Comparison of ENCODE assay signal across 17 cellular contexts in the genomic region with DNA sequence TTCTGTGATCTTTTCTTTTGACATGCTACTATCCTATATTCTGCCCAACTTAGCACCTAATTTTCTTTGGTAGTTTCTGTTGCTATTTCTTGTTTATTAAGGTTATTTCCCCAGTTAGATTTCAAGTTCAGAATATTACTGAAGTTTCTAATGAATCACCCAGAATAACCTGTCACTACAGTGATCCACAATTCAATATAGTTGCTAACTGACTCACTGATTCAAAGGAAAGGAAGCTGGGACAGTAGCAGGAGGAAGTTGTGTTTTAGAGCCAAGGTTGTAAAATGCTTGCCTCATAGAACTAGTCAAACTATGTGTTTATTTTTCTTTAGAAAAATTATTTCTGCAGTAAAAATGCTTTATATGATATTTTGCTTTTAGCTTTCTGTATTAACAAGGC. TPM values are rescaled to one million over a fixed set of nuclear protein-coding genes. Genes with fewer than 3 reads are reported as not detected.
DNase-seq lines count a peak whose midpoint lies in the region; ATAC-seq and TF ChIP-seq lines count a peak whose summit lies in the region.
"Had no signal": no experiment of that assay in that cellular context is flagged by ENCODE, and none has a peak within 500 bp of the region (broad histone marks: within the 10 kb centered on the region; RNA-seq: fewer than 3 reads in every experiment).

No MANE protein-coding gene starts in this region.

- H3K4me3 Mint-ChIP-seq in activated CD4-positive, alpha-beta T cell treated with anti-CD3 and anti-CD28 coated beads for 36 hours: no peak overlapping the region
- no peak overlapping the region for H3K4me3 Mint-ChIP-seq in stimulated activated effector memory CD8-positive, alpha-beta T cell treated with anti-CD3 and anti-CD28 coated beads, Interleukin-12 subunit alpha, Interleukin-12 subunit beta, amount 100 ng/mL, for 72 hours
- H3K4me3 Mint-ChIP-seq: CD4-positive, CD25-positive, alpha-beta regulatory T cell had no signal

- H3K4me3 ChIP-seq in adipocyte (ENCODE audit: low read length): no peak overlapping the region
- H3K4me3 ChIP-seq in fibroblast of pulmonary artery (replicated peaks; ENCODE audit: low read depth, low read length): no peak overlapping the region
- H3K4me3 ChIP-seq in adrenal gland: no peak overlapping the region

- H3K9me3 ChIP-seq in adipocyte (ENCODE audit: control insufficient read depth, low read length): peaks cover 3% of the 10 kb centered on the region
- H3K9me3 ChIP-seq in adrenal gland (replicated peaks in 1 of 3): no peaks in the 10 kb centered on the region

- CTCF ChIA-PET in activated CD4-positive, alpha-beta T cell treated with anti-CD3 and anti-CD28 coated beads for 36 hours (lab: Charles Lee): interaction anchor here (1.2 kb wide), 1 partner anchor 18 kb away, joined by 3 read pairs; no protein-coding TSS in a partner anchor

- POLR2A ChIA-PET in activated CD4-positive, alpha-beta T cell treated with anti-CD3 and anti-CD28 coated beads for 36 hours (lab: Charles Lee): interaction anchor here (0.6 kb wide), 1 partner anchor 36 kb away, joined by 3 read pairs; no protein-coding TSS in a partner anchor

- ATAC-seq in activated CD4-positive, alpha-beta T cell treated with anti-CD3 and anti-CD28 coated beads for 36 hours: peak; percentile 19
- peak; percentile 54 for ATAC-seq in stimulated activated effector memory CD8-positive, alpha-beta T cell treated with anti-CD3 and anti-CD28 coated beads, Interleukin-12 subunit alpha, Interleukin-12 subunit beta, amount 100 ng/mL, for 72 hours
- ATAC-seq in GM21737 (IDR thresholded peaks at IDR 0.05; ENCODE audit: unreplicated experiment) (no peak), GM18909 (IDR thresholded peaks at IDR 0.05; ENCODE audit: poor library complexity, unreplicated experiment) (no peak)

- H3K27me3 ChIP-seq in adipocyte (replicated peaks; ENCODE audit: control insufficient read depth, insufficient read depth, low read length): peaks cover 77% of the 10 kb centered on the region
- H3K27me3 ChIP-seq in adrenal gland: peaks cover 13% of the 10 kb centered on the region

- no peak for TF ChIP-seq POLR2A in adrenal gland (IDR thresholded peaks at IDR 0.05)

- DNase-seq in activated CD4-positive, alpha-beta T cell treated with anti-CD3 and anti-CD28 coated beads for 36 hours: no peak
- no peak for DNase-seq in activated CD4-positive, alpha-beta T cell treated with anti-CD3 and anti-CD28 coated beads, Interleukin-2, amount 50 U/mL, for 1 hour
- DNase-seq in adipocyte (ENCODE audit: low read depth) (peak; percentile 2), fibroblast of pulmonary artery (ENCODE audit: low read depth) (peak; percentile 0), adrenal gland (no peak)
- no peak for DNase-seq in stimulated activated effector memory CD8-positive, alpha-beta T cell treated with anti-CD3 and anti-CD28 coated beads, Interleukin-12 subunit alpha, Interleukin-12 subunit beta, amount 100 ng/mL, for 72 hours (ENCODE audit: low spot score in 2 of 2)
- DNase-seq: CD4-positive, CD25-positive, alpha-beta regulatory T cell; DMS79; MV-4-11; NCI-H1417 treated with DMSO at 0.1 percent for 48 hours; NCI-H2029 treated with DMSO at 0.1 percent for 48 hours; NCI-H510A treated with DMSO at 0.1 percent for 48 hours; SIG-M5 had no signal

- peaks cover 13% of the 10 kb centered on the region for H3K4me1 Mint-ChIP-seq in activated CD4-positive, alpha-beta T cell treated with anti-CD3 and anti-CD28 coated beads for 36 hours
- H3K4me1 Mint-ChIP-seq in stimulated activated effector memory CD8-positive, alpha-beta T cell treated with anti-CD3 and anti-CD28 coated beads, Interleukin-12 subunit alpha, Interleukin-12 subunit beta, amount 100 ng/mL, for 72 hours: peaks cover 16% of the 10 kb centered on the region
- H3K4me1 Mint-ChIP-seq: CD4-positive, CD25-positive, alpha-beta regulatory T cell had no signal

- no peak overlapping the region for H3K27ac ChIP-seq in adrenal gland
- H3K27ac ChIP-seq: KMS-11 had no signal

- intact Hi-C loops in activated CD4-positive, alpha-beta T cell treated with anti-CD3 and anti-CD28 coated beads for 36 hours (cut with DNase I, micrococcal nuclease): no loop called here
- intact Hi-C loops in adrenal gland (cut with DNase I): no loop called here

- H3K27ac Mint-ChIP-seq in activated CD4-positive, alpha-beta T cell treated with anti-CD3 and anti-CD28 coated beads for 36 hours: peak overlapping the region; percentile 16
- no peak overlapping the region for H3K27ac Mint-ChIP-seq in stimulated activated effector memory CD8-positive, alpha-beta T cell treated with anti-CD3 and anti-CD28 coated beads, Interleukin-12 subunit alpha, Interleukin-12 subunit beta, amount 100 ng/mL, for 72 hours
- H3K27ac Mint-ChIP-seq: CD4-positive, CD25-positive, alpha-beta regulatory T cell had no signal

- H3K4me1 ChIP-seq in adipocyte (ENCODE audit: control insufficient read depth, insufficient read depth, low read length) (no peaks in the 10 kb centered on the region), adrenal gland (replicated peaks in 1 of 2) (no peaks in the 10 kb centered on the region)

- H3K9ac ChIP-seq in adipocyte (ENCODE audit: low read length): no peak overlapping the region
- H3K9ac ChIP-seq: KMS-11 had no signal

- H3K36me3 Mint-ChIP-seq in activated CD4-positive, alpha-beta T cell treated with anti-CD3 and anti-CD28 coated beads for 36 hours (ENCODE audit: low read depth): no peaks in the 10 kb centered on the region
- no peaks in the 10 kb centered on the region for H3K36me3 Mint-ChIP-seq in stimulated activated effector memory CD8-positive, alpha-beta T cell treated with anti-CD3 and anti-CD28 coated beads, Interleukin-12 subunit alpha, Interleukin-12 subunit beta, amount 100 ng/mL, for 72 hours
- H3K36me3 Mint-ChIP-seq: CD4-positive, CD25-positive, alpha-beta regulatory T cell had no signal

- no peaks in the 10 kb centered on the region for H3K9me3 Mint-ChIP-seq in activated CD4-positive, alpha-beta T cell treated with anti-CD3 and anti-CD28 coated beads for 36 hours (ENCODE audit: low read depth)
- no peaks in the 10 kb centered on the region for H3K9me3 Mint-ChIP-seq in stimulated activated effector memory CD8-positive, alpha-beta T cell treated with anti-CD3 and anti-CD28 coated beads, Interleukin-12 subunit alpha, Interleukin-12 subunit beta, amount 100 ng/mL, for 72 hours

- no peaks in the 10 kb centered on the region for H3K27me3 Mint-ChIP-seq in activated CD4-positive, alpha-beta T cell treated with anti-CD3 and anti-CD28 coated beads for 36 hours
- H3K27me3 Mint-ChIP-seq: CD4-positive, CD25-positive, alpha-beta regulatory T cell had no signal

- no peak for TF ChIP-seq CTCF in fibroblast of pulmonary artery (IDR thresholded peaks at IDR 0.05; ENCODE audit: low read length, missing control alignments)
- TF ChIP-seq CTCF in adrenal gland (IDR thresholded peaks at IDR 0.05): no peak

- H3K36me3 ChIP-seq in adipocyte (ENCODE audit: control insufficient read depth, insufficient read depth, low read length, severe bottlenecking): no peaks in the 10 kb centered on the region
- H3K36me3 ChIP-seq in adrenal gland (replicated peaks in 1 of 2): no peaks in the 10 kb centered on the region

RNA-seq across cellular contexts. Expression of a gene that starts 37.4 kb away (rescaled TPM):
- total RNA-seq in activated CD4-positive, alpha-beta T cell treated with anti-CD3 and anti-CD28 coated beads for 36 hours: under 1 TPM; 0.26 to 0.37 TPM
- total RNA-seq in adrenal gland: 10 to 100 TPM in 1 of 8 donors, 1 to 10 TPM in 5, under 1 TPM in 2; 0.68 to 10.3 (median 2.3) TPM
- polyA plus RNA-seq in adrenal gland: 1 to 10 TPM; 1.6 to 6.2 (median 5.0) TPM
- total RNA-seq: A172 had no signal

Comparison
In these comparisons a context has a peak if more than half of its experiments do, and no peak if none do; other contexts are left out.
1. ATAC-seq: peak in activated CD4-positive, alpha-beta T cell treated with anti-CD3 and anti-CD28 coated beads for 36 hours (single experiment) and stimulated activated effector memory CD8-positive, alpha-beta T cell treated with anti-CD3 and anti-CD28 coated beads, Interleukin-12 subunit alpha, Interleukin-12 subunit beta, amount 100 ng/mL, for 72 hours (single experiment); none in GM21737 (single experiment) and GM18909 (single experiment).
2. DNase-seq: peak in adipocyte (single experiment) and fibroblast of pulmonary artery (single experiment); none in activated CD4-positive, alpha-beta T cell treated with anti-CD3 and anti-CD28 coated beads for 36 hours (single experiment), activated CD4-positive, alpha-beta T cell treated with anti-CD3 and anti-CD28 coated beads, Interleukin-2, amount 50 U/mL, for 1 hour (single experiment), stimulated activated effector memory CD8-positive, alpha-beta T cell treated with anti-CD3 and anti-CD28 coated beads, Interleukin-12 subunit alpha, Interleukin-12 subunit beta, amount 100 ng/mL, for 72 hours (0 of 2) and adrenal gland (0 of 7).